In genomic region chr21:15065381-15066230, GRCh38 we compare ENCODE assay signal across 8 cellular contexts. TPM values are rescaled to one million over a fixed set of nuclear protein-coding genes. Genes with fewer than 3 reads are reported as not detected.
DNase-seq lines count a peak whose midpoint lies in the region; ATAC-seq and TF ChIP-seq lines count a peak whose summit lies in the region.

No MANE protein-coding gene starts in this region.

- H2BK5ac ChIP-seq in mesendoderm (ENCODE audit: low read length), result no peak overlapping the region

- peak overlapping the region; percentile 33 for H3K4me2 ChIP-seq in mesendoderm (ENCODE audit: low read length)

- no peak overlapping the region for H2BK120ac ChIP-seq in mesendoderm (ENCODE audit: low read depth, low read length)

- peak overlapping the region; percentile 93 for H3K27ac ChIP-seq in mesendoderm (ENCODE audit: low read depth, low read length)

- peaks cover 23% of the 10 kb centered on the region for H3K4me1 ChIP-seq in endocrine pancreas (ENCODE audit: control insufficient read depth, insufficient read depth, low read length)
- H3K4me1 ChIP-seq in mesendoderm (ENCODE audit: control insufficient read depth, low read depth, low read length), result peaks cover 6% of the 10 kb centered on the region

- peak overlapping the region; percentile 97 for H3K18ac ChIP-seq in mesendoderm (ENCODE audit: low read length)

- TF ChIP-seq CTCF in CD14-positive monocyte (IDR thresholded peaks at IDR 0.05), result no peak

- peak overlapping the region; percentile 41 for H3K4ac ChIP-seq in mesendoderm (ENCODE audit: low read depth, low read length)

- no CpG with 5 or more reads among the region's 41 CpGs for WGBS in mesendoderm (ENCODE audit: extremely low coverage, insufficient coverage, low lambda C conversion rate)

- H3K27me3 Mint-ChIP-seq in CD14-positive monocyte (ENCODE audit: low read depth in 3 of 3), result no peaks in the 10 kb centered on the region

- H3K9ac ChIP-seq in endocrine pancreas (ENCODE audit: control insufficient read depth, insufficient read depth, low read length) (peak overlapping the region; percentile 93), mesendoderm (ENCODE audit: low read length) (peak overlapping the region; percentile 74)

- DNase-seq in CD14-positive monocyte (ENCODE audit: low spot score), result peak; percentile 85
- DNase-seq in H7, result peak; percentile 74
- DNase-seq in NOMO-1 (lab: John Stamatoyannopoulos, UW; ENCODE audit: unreplicated experiment in 2 of 2), result peak; percentile 72 to 77
- DNase-seq in activated CD8-positive, alpha-beta memory T cell treated with anti-CD3 and anti-CD28 coated beads, Interleukin-2, amount 50 U/mL, for 1 hour (ENCODE audit: extremely low read depth), result peak; percentile 44
- peak; percentile 92 for DNase-seq in mesendoderm
- peak; percentile 27 to 54 (median 47) for DNase-seq in stimulated activated CD4-positive, alpha-beta T cell treated with anti-CD3 and anti-CD28 coated beads, TNF-alpha, amount 100 ng/mL, for 48 hours (ENCODE audit: low read depth in 3 of 3)

- H3K23ac ChIP-seq in mesendoderm (ENCODE audit: low read length), result no peak overlapping the region

- peak overlapping the region; percentile 98 for H3K4me3 Mint-ChIP-seq in CD14-positive monocyte

- no peaks in the 10 kb centered on the region for H3K36me3 ChIP-seq in H7 (replicated peaks; ENCODE audit: control insufficient read depth, insufficient read depth, low read length)
- H3K36me3 ChIP-seq in endocrine pancreas (ENCODE audit: control insufficient read depth, insufficient read depth, low read length), result no peaks in the 10 kb centered on the region
- no peaks in the 10 kb centered on the region for H3K36me3 ChIP-seq in mesendoderm (ENCODE audit: control insufficient read depth, insufficient read depth, low read length)

- no peaks in the 10 kb centered on the region for H3K9me3 Mint-ChIP-seq in CD14-positive monocyte

- ATAC-seq in GM21390 (IDR thresholded peaks at IDR 0.05; ENCODE audit: unreplicated experiment), result no peak

- H3K79me1 ChIP-seq in mesendoderm (ENCODE audit: low read length), result no peaks in the 10 kb centered on the region

- H3K56ac ChIP-seq in mesendoderm (ENCODE audit: low read length), result peak overlapping the region; percentile 61

- H2BK15ac ChIP-seq in mesendoderm (replicated peaks; ENCODE audit: low read depth), result peak overlapping the region; percentile 59

- no peaks in the 10 kb centered on the region for H3K9me3 ChIP-seq in endocrine pancreas (ENCODE audit: control insufficient read depth, low read length)

- H3K27me3 ChIP-seq in H7 (ENCODE audit: control insufficient read depth, insufficient read depth, low read length) (no peaks in the 10 kb centered on the region; the same call in 1 of the 2 replicates), endocrine pancreas (ENCODE audit: control insufficient read depth, insufficient read depth, low read length) (no peaks in the 10 kb centered on the region), mesendoderm (ENCODE audit: insufficient read depth, low read length, poor library complexity) (no peaks in the 10 kb centered on the region)

- H3K36me3 Mint-ChIP-seq in CD14-positive monocyte, result peaks cover 0 to 6% of the 10 kb centered on the region in 2 donors

- H3K4me3 ChIP-seq in H7 (ENCODE audit: insufficient read depth, low read depth, low read length) (peak overlapping the region; percentile 70), endocrine pancreas (ENCODE audit: control insufficient read depth, insufficient read depth, low read length) (peak overlapping the region; percentile 97), mesendoderm (ENCODE audit: low read length) (peak overlapping the region; percentile 65)

- peak overlapping the region; percentile 96 to 99 (median 97) for H3K27ac Mint-ChIP-seq in CD14-positive monocyte

- intact Hi-C loops in CD14-positive monocyte (cut with micrococcal nuclease), result loop anchor here (5.0 to 10.0 kb wide), 6 partner anchors 67 to 419 kb away; no protein-coding TSS in a partner anchor

- peaks cover 25% of the 10 kb centered on the region for H3K79me2 ChIP-seq in mesendoderm (ENCODE audit: control insufficient read depth, insufficient read depth, low read length)

- peaks cover 35% of the 10 kb centered on the region for H3K4me1 Mint-ChIP-seq in CD14-positive monocyte

- H4K8ac ChIP-seq in mesendoderm (ENCODE audit: low read depth, low read length), result no peak overlapping the region

- H4K5ac ChIP-seq in mesendoderm (ENCODE audit: low read length), result no peak overlapping the region

- no peak overlapping the region for H2AK5ac ChIP-seq in mesendoderm (ENCODE audit: low read length)

RNA-seq across cellular contexts. Expression of gene NRIP1, which starts 0.8 kb away (rescaled TPM):
- polyA plus RNA-seq in CD14-positive monocyte, result 10 to 100 TPM; 23.5 to 28.2 TPM
- total RNA-seq in H7 (2014; rRNA removed; shearing (Covaris generic)), result 16.6 and 17.5 TPM in 2 replicates
- polyA plus RNA-seq in mesendoderm (2013, experiment 1 of 2), result 5.9 TPM
- polyA plus RNA-seq in mesendoderm (2013, experiment 2 of 2), result 6.0 TPM
